ENCODE assay signal across 1 cellular context in the genomic region with DNA sequence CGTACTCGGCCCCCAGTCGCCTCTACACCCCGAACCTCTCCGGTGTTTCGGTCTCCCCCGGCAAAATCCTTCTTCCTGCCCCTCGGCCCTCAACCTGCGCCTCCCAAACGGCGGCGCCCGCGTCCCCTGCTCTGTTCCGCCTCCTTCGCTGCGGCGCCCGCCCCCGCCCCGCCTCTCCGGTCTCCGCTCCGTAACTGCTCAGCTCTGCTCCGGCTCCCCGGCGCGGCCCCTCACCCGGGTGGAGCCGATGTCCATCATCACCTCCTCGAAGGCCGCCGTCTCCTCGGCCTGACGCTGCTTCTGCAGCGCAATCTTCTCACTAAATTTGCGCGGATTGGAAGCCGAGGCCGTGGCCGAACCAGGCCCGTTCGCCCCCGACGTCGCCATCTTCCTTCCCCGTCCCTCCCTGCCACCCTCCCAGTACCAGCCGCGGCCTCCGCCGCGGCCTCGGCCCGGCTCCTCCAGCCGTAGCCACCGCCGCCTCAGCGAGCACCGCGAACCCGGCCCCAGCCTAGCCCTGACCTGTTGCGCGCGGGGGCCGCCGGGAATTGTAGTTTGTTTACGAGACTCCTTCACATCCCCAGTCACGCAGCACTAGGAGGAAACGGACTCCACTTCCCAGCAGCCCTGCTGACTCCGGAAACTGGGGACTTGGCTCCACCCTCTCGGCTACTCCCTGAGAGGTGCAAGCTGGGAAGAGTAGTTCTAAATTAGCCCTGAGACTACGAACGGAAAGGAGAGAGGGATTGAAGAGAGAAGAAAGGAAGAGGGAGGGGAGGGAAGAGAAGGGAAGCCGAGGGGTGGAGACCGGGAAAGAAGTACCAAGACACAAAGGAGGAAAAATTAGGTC.
TF ChIP-seq lines count a peak whose summit lies in the region.

A gene with protein sequence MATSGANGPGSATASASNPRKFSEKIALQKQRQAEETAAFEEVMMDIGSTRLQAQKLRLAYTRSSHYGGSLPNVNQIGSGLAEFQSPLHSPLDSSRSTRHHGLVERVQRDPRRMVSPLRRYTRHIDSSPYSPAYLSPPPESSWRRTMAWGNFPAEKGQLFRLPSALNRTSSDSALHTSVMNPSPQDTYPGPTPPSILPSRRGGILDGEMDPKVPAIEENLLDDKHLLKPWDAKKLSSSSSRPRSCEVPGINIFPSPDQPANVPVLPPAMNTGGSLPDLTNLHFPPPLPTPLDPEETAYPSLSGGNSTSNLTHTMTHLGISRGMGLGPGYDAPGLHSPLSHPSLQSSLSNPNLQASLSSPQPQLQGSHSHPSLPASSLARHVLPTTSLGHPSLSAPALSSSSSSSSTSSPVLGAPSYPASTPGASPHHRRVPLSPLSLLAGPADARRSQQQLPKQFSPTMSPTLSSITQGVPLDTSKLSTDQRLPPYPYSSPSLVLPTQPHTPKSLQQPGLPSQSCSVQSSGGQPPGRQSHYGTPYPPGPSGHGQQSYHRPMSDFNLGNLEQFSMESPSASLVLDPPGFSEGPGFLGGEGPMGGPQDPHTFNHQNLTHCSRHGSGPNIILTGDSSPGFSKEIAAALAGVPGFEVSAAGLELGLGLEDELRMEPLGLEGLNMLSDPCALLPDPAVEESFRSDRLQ (minus strand): TSS at position 502 of the 850 bp plus-strand sequence. CDS start 115 bp downstream, at position 387.

TF ChIP-seq in K562, 482 proteins besides CTCF, POLR2A, EP300 and RAD21 (continued from another document and continues in another):
- TF ChIP-seq, protein P1, sequence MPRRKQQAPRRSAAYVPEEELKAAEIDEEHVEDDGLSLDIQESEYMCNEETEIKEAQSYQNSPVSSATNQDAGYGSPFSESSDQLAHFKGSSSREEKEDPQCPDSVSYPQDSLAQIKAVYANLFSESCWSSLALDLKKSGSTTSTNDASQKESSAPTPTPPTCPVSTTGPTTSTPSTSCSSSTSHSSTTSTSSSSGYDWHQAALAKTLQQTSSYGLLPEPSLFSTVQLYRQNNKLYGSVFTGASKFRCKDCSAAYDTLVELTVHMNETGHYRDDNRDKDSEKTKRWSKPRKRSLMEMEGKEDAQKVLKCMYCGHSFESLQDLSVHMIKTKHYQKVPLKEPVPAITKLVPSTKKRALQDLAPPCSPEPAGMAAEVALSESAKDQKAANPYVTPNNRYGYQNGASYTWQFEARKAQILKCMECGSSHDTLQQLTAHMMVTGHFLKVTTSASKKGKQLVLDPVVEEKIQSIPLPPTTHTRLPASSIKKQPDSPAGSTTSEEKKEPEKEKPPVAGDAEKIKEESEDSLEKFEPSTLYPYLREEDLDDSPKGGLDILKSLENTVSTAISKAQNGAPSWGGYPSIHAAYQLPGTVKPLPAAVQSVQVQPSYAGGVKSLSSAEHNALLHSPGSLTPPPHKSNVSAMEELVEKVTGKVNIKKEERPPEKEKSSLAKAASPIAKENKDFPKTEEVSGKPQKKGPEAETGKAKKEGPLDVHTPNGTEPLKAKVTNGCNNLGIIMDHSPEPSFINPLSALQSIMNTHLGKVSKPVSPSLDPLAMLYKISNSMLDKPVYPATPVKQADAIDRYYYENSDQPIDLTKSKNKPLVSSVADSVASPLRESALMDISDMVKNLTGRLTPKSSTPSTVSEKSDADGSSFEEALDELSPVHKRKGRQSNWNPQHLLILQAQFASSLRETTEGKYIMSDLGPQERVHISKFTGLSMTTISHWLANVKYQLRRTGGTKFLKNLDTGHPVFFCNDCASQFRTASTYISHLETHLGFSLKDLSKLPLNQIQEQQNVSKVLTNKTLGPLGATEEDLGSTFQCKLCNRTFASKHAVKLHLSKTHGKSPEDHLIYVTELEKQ (CRISPR knock-in tag; IDR thresholded peaks at IDR 0.05) = no peak
- TF ChIP-seq KLF6 (CRISPR knock-in tag; IDR thresholded peaks at IDR 0.05; ENCODE audit: borderline replicate concordance) (peak; percentile 79; the same call in 1 of the 2 replicates), ZNF384 (IDR thresholded peaks at IDR 0.05; ENCODE audit: low read depth, low read length) (no peak; the same call in 1 of the 2 replicates), SMAD3 (CRISPR knock-in tag; conservative IDR thresholded peaks at IDR 0.05) (peak; percentile 59; the same call in 1 of the 2 replicates), RUNX1 (IDR thresholded peaks at IDR 0.05; ENCODE audit: low read depth) (no peak), BCL6 (CRISPR knock-in tag; IDR thresholded peaks at IDR 0.05) (peak; percentile 80), ZNF143 (CRISPR knock-in tag; IDR thresholded peaks at IDR 0.05) (peak; percentile 99), ADNP (tag; IDR thresholded peaks at IDR 0.05) (no peak), ZNF436 (CRISPR knock-in tag; IDR thresholded peaks at IDR 0.05) (no peak), DMBX1 (CRISPR knock-in tag; IDR thresholded peaks at IDR 0.05; ENCODE audit: borderline replicate concordance) (peak; percentile 89), POLR2G (IDR thresholded peaks at IDR 0.05; ENCODE audit: low read depth, low read length) (peak; percentile 89), RB1 (IDR thresholded peaks at IDR 0.05; ENCODE audit: low read depth) (no peak; the same call in 1 of the 2 replicates), ERF (CRISPR knock-in tag; IDR thresholded peaks at IDR 0.05) (0 out of 2 replicates have a peak, but pooled peaks have one; percentile 62), TCF7 (IDR thresholded peaks at IDR 0.05; ENCODE audit: borderline replicate concordance) (0 out of 2 replicates have a peak, but pooled peaks have one; percentile 71), SMAD1 (IDR thresholded peaks at IDR 0.05; ENCODE audit: low read depth, low read length, partially characterized antibody) (no peak), YBX1 (IDR thresholded peaks at IDR 0.05) (no peak), CREB1 (IDR thresholded peaks at IDR 0.05) (peak; percentile 68), CREB1 (CRISPR knock-in tag; IDR thresholded peaks at IDR 0.05) (peak; percentile 72; the same call in 1 of the 2 replicates), ZNF175 (CRISPR knock-in tag; IDR thresholded peaks at IDR 0.05; ENCODE audit: low read depth) (peak; percentile 93), SP1 (CRISPR knock-in tag; IDR thresholded peaks at IDR 0.05) (peak; percentile 90), ZBTB8A (IDR thresholded peaks at IDR 0.05; ENCODE audit: partially characterized antibody) (no peak), CSDE1 (IDR thresholded peaks at IDR 0.05) (no peak), PCBP1 (IDR thresholded peaks at IDR 0.05; ENCODE audit: low read depth, low read length, poor library complexity, severe bottlenecking) (peak; percentile 74), RBM34 (IDR thresholded peaks at IDR 0.05; ENCODE audit: borderline replicate concordance, insufficient read depth, low read length) (no peak), TCF7L2 (IDR thresholded peaks at IDR 0.05; ENCODE audit: low read depth, low read length) (no peak), ZZZ3 (IDR thresholded peaks at IDR 0.05) (no peak), ELF1 (tag; IDR thresholded peaks at IDR 0.05) (peak; percentile 99), ELF4 (CRISPR knock-in tag; IDR thresholded peaks at IDR 0.05) (peak; percentile 93), GABPA (tag; conservative IDR thresholded peaks at IDR 0.05; ENCODE audit: low read depth) (peak; percentile 97), EP400 (IDR thresholded peaks at IDR 0.05) (peak; percentile 66; the same call in 1 of the 2 replicates), RAD51 (IDR thresholded peaks at IDR 0.05; ENCODE audit: borderline replicate concordance, low read depth) (no peak), ATF7 (IDR thresholded peaks at IDR 0.05) (peak; percentile 65), RBBP5 (IDR thresholded peaks at IDR 0.05; ENCODE audit: borderline replicate concordance, insufficient read depth, low read length, poor library complexity, severe bottlenecking) (peak; percentile 89), BHLHE40 (IDR thresholded peaks at IDR 0.05; ENCODE audit: low read length) (no peak), MYC (IDR thresholded peaks at IDR 0.05; ENCODE audit: low read depth, low read length) (no peak; the same call in 1 of the 2 replicates), MYC (CRISPR knock-in tag; IDR thresholded peaks at IDR 0.05; ENCODE audit: borderline replicate concordance, low read depth) (no peak), MBD2 (IDR thresholded peaks at IDR 0.05; ENCODE audit: borderline replicate concordance, low read depth) (peak; percentile 97)
- TF ChIP-seq, protein P2, sequence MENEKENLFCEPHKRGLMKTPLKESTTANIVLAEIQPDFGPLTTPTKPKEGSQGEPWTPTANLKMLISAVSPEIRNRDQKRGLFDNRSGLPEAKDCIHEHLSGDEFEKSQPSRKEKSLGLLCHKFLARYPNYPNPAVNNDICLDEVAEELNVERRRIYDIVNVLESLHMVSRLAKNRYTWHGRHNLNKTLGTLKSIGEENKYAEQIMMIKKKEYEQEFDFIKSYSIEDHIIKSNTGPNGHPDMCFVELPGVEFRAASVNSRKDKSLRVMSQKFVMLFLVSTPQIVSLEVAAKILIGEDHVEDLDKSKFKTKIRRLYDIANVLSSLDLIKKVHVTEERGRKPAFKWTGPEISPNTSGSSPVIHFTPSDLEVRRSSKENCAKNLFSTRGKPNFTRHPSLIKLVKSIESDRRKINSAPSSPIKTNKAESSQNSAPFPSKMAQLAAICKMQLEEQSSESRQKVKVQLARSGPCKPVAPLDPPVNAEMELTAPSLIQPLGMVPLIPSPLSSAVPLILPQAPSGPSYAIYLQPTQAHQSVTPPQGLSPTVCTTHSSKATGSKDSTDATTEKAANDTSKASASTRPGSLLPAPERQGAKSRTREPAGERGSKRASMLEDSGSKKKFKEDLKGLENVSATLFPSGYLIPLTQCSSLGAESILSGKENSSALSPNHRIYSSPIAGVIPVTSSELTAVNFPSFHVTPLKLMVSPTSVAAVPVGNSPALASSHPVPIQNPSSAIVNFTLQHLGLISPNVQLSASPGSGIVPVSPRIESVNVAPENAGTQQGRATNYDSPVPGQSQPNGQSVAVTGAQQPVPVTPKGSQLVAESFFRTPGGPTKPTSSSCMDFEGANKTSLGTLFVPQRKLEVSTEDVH (IDR thresholded peaks at IDR 0.05; ENCODE audit: low read depth, partially characterized antibody) = peak; percentile 66
- TF ChIP-seq, protein P3, sequence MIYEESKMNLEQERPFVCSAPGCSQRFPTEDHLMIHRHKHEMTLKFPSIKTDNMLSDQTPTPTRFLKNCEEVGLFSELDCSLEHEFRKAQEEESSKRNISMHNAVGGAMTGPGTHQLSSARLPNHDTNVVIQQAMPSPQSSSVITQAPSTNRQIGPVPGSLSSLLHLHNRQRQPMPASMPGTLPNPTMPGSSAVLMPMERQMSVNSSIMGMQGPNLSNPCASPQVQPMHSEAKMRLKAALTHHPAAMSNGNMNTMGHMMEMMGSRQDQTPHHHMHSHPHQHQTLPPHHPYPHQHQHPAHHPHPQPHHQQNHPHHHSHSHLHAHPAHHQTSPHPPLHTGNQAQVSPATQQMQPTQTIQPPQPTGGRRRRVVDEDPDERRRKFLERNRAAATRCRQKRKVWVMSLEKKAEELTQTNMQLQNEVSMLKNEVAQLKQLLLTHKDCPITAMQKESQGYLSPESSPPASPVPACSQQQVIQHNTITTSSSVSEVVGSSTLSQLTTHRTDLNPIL (CRISPR knock-in tag; IDR thresholded peaks at IDR 0.05) = no peak
- TF ChIP-seq, protein P4, sequence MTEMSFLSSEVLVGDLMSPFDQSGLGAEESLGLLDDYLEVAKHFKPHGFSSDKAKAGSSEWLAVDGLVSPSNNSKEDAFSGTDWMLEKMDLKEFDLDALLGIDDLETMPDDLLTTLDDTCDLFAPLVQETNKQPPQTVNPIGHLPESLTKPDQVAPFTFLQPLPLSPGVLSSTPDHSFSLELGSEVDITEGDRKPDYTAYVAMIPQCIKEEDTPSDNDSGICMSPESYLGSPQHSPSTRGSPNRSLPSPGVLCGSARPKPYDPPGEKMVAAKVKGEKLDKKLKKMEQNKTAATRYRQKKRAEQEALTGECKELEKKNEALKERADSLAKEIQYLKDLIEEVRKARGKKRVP (CRISPR knock-in tag; IDR thresholded peaks at IDR 0.05) = peak; percentile 66; the same call in 1 of the 2 replicates
- TF ChIP-seq, protein P5, sequence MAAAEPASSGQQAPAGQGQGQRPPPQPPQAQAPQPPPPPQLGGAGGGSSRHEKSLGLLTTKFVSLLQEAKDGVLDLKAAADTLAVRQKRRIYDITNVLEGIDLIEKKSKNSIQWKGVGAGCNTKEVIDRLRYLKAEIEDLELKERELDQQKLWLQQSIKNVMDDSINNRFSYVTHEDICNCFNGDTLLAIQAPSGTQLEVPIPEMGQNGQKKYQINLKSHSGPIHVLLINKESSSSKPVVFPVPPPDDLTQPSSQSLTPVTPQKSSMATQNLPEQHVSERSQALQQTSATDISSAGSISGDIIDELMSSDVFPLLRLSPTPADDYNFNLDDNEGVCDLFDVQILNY (CRISPR knock-in tag; IDR thresholded peaks at IDR 0.05) = no peak
- TF ChIP-seq, protein P6, sequence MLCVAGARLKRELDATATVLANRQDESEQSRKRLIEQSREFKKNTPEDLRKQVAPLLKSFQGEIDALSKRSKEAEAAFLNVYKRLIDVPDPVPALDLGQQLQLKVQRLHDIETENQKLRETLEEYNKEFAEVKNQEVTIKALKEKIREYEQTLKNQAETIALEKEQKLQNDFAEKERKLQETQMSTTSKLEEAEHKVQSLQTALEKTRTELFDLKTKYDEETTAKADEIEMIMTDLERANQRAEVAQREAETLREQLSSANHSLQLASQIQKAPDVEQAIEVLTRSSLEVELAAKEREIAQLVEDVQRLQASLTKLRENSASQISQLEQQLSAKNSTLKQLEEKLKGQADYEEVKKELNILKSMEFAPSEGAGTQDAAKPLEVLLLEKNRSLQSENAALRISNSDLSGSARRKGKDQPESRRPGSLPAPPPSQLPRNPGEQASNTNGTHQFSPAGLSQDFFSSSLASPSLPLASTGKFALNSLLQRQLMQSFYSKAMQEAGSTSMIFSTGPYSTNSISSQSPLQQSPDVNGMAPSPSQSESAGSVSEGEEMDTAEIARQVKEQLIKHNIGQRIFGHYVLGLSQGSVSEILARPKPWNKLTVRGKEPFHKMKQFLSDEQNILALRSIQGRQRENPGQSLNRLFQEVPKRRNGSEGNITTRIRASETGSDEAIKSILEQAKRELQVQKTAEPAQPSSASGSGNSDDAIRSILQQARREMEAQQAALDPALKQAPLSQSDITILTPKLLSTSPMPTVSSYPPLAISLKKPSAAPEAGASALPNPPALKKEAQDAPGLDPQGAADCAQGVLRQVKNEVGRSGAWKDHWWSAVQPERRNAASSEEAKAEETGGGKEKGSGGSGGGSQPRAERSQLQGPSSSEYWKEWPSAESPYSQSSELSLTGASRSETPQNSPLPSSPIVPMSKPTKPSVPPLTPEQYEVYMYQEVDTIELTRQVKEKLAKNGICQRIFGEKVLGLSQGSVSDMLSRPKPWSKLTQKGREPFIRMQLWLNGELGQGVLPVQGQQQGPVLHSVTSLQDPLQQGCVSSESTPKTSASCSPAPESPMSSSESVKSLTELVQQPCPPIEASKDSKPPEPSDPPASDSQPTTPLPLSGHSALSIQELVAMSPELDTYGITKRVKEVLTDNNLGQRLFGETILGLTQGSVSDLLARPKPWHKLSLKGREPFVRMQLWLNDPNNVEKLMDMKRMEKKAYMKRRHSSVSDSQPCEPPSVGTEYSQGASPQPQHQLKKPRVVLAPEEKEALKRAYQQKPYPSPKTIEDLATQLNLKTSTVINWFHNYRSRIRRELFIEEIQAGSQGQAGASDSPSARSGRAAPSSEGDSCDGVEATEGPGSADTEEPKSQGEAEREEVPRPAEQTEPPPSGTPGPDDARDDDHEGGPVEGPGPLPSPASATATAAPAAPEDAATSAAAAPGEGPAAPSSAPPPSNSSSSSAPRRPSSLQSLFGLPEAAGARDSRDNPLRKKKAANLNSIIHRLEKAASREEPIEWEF (CRISPR knock-in tag; IDR thresholded peaks at IDR 0.05) = no peak
